ENCODE assay signal across 22 cellular contexts in the genomic region with DNA sequence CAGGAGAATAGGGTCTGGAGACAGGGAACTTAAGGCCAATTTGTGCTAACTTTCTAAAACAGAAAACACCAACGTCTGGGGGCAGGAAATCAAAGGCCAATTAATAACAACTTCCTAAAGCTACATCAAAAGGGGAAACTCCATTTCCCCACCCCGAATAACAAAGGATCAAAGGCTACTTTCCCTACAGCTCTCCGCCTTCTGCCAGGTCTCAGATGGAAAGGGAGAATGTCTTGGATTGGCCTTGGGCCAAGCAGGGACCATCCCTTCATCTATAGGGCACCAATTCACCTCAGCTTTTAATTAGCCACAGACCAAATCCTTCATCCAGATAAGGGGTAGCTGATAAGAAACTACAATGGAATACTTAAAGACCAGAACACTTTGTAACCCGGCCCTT.
A peak's percentile ranks its signal among the peaks of the same experiment; 100 is the strongest.
DNase-seq lines count a peak whose midpoint lies in the region; ATAC-seq and TF ChIP-seq lines count a peak whose summit lies in the region.
"Had no signal": no experiment of that assay in that cellular context is flagged by ENCODE, and none has a peak within 500 bp of the region (broad histone marks: within the 10 kb centered on the region; RNA-seq: fewer than 3 reads in every experiment).

No MANE protein-coding gene starts in this region.

- H3K4me1 Mint-ChIP-seq in endodermal cell (peaks cover 27% of the 10 kb centered on the region), mesothelial cell of epicardium (peaks cover 10% of the 10 kb centered on the region)
- H3K4me1 Mint-ChIP-seq: CD14-positive monocyte; CD4-positive, alpha-beta memory T cell; CD4-positive, CD25-positive, alpha-beta regulatory T cell; CD8-positive, alpha-beta memory T cell had no signal

- H3K4me3 Mint-ChIP-seq in endodermal cell (no peak overlapping the region), mesothelial cell of epicardium (no peak overlapping the region)
- H3K4me3 Mint-ChIP-seq: CD14-positive monocyte; CD4-positive, alpha-beta memory T cell; CD4-positive, CD25-positive, alpha-beta regulatory T cell; CD8-positive, alpha-beta memory T cell had no signal

- no peak overlapping the region for H3K9ac ChIP-seq in endodermal cell (ENCODE audit: extremely low read depth, low read length, poor library complexity, severe bottlenecking)
- H3K9ac ChIP-seq: BLaER1 had no signal

- H3K9me3 ChIP-seq in endodermal cell (ENCODE audit: control insufficient read depth, low read length): peaks cover 8% of the 10 kb centered on the region
- no peaks in the 10 kb centered on the region for H3K9me3 ChIP-seq in upper lobe of left lung
- H3K9me3 ChIP-seq: BE2C had no signal

- H3K4me3 ChIP-seq in endodermal cell (ENCODE audit: low read length): no peak overlapping the region
- no peak overlapping the region for H3K4me3 ChIP-seq in upper lobe of left lung
- H3K4me3 ChIP-seq: BLaER1, GM12878 had no signal

- no peak overlapping the region for H3K27ac Mint-ChIP-seq in endodermal cell
- peak overlapping the region; percentile 19 for H3K27ac Mint-ChIP-seq in mesothelial cell of epicardium
- H3K27ac Mint-ChIP-seq: CD14-positive monocyte; CD4-positive, alpha-beta memory T cell; CD4-positive, CD25-positive, alpha-beta regulatory T cell had no signal

- no peak for TF ChIP-seq POLR2A in upper lobe of left lung (IDR thresholded peaks at IDR 0.05)

- no peaks in the 10 kb centered on the region for H3K27me3 ChIP-seq in endodermal cell (ENCODE audit: control insufficient read depth, insufficient read depth, low read length, poor library complexity, severe bottlenecking)
- H3K27me3 ChIP-seq in upper lobe of left lung: no peaks in the 10 kb centered on the region
- H3K27me3 ChIP-seq: BE2C, BLaER1 had no signal

- H3K27me3 Mint-ChIP-seq in endodermal cell (ENCODE audit: insufficient read depth): peaks cover 1% of the 10 kb centered on the region
- no peaks in the 10 kb centered on the region for H3K27me3 Mint-ChIP-seq in mesothelial cell of epicardium (ENCODE audit: low read depth)
- H3K27me3 Mint-ChIP-seq: CD4-positive, CD25-positive, alpha-beta regulatory T cell had no signal

- ATAC-seq in GM21576 (IDR thresholded peaks at IDR 0.05; ENCODE audit: unreplicated experiment): no peak
- ATAC-seq in upper lobe of left lung (ENCODE audit: low FRiP score in 2 of 2): no peak
- ATAC-seq: GM12878 had no signal

- H3K4me1 ChIP-seq in endodermal cell (ENCODE audit: control insufficient read depth, insufficient read depth, low read length): no peaks in the 10 kb centered on the region
- no peaks in the 10 kb centered on the region for H3K4me1 ChIP-seq in upper lobe of left lung
- H3K4me1 ChIP-seq: BE2C had no signal

- 55 to 73% methylated on average over 1 to 4 of the region's 4 CpGs for WGBS in endodermal cell (ENCODE audit: insufficient coverage in 1 of 2, insufficient read length in 1 of 2), 2 experiments
- 33 to 34% methylated on average over 4 of the region's 4 CpGs for WGBS in upper lobe of left lung, 2 donors

- peak; percentile 79 for DNase-seq in ELF-1 (ENCODE audit: low read depth, low spot score)
- peak; percentile 62 for DNase-seq in SW480 (ENCODE audit: low spot score)
- DNase-seq in endodermal cell: peak; percentile 46
- no peak for DNase-seq in mesothelial cell of epicardium (ENCODE audit: low spot score in 2 of 2, unreplicated experiment in 2 of 2)
- no peak for DNase-seq in middle frontal gyrus (ENCODE audit: extremely low spot score, low spot score)
- no peak for DNase-seq in upper lobe of left lung
- no peak for DNase-seq in NCI-H2029 treated with DMSO at 0.1 percent for 48 hours (lab: John Stamatoyannopoulos, UW)
- DNase-seq: 8988T; ACHN; BE2C; C1 segment of cervical spinal cord; Calu3; CD4-positive, alpha-beta memory T cell; CD4-positive, CD25-positive, alpha-beta regulatory T cell; CD8-positive, alpha-beta memory T cell; COR-L47; DMS79 treated with DMSO at 0.1 percent for 48 hours; GDM1 had no signal

- TF ChIP-seq CTCF in endodermal cell (conservative IDR thresholded peaks at IDR 0.05) (no peak), mesothelial cell of epicardium (IDR thresholded peaks at IDR 0.05; ENCODE audit: unreplicated experiment) (no peak), upper lobe of left lung (IDR thresholded peaks at IDR 0.05) (no peak)

- no peaks in the 10 kb centered on the region for H3K36me3 ChIP-seq in endodermal cell (ENCODE audit: control insufficient read depth, insufficient read depth, low read length)
- H3K36me3 ChIP-seq in upper lobe of left lung: no peaks in the 10 kb centered on the region
- H3K36me3 ChIP-seq: BE2C, BLaER1 had no signal

- H3K9me3 Mint-ChIP-seq in endodermal cell: peaks cover 12% of the 10 kb centered on the region
- peaks cover 9% of the 10 kb centered on the region for H3K9me3 Mint-ChIP-seq in mesothelial cell of epicardium

- H3K36me3 Mint-ChIP-seq in endodermal cell (ENCODE audit: low read depth) (no peaks in the 10 kb centered on the region), mesothelial cell of epicardium (peaks cover 3% of the 10 kb centered on the region)
- H3K36me3 Mint-ChIP-seq: CD14-positive monocyte; CD4-positive, alpha-beta memory T cell; CD4-positive, CD25-positive, alpha-beta regulatory T cell; CD8-positive, alpha-beta memory T cell had no signal

- no peak overlapping the region for H3K27ac ChIP-seq in endodermal cell (ENCODE audit: low read depth, low read length)
- no peak overlapping the region for H3K27ac ChIP-seq in upper lobe of left lung
- H3K27ac ChIP-seq: BLaER1 had no signal

- no peak for TF ChIP-seq EP300 in upper lobe of left lung (IDR thresholded peaks at IDR 0.05)

Comparison
In these comparisons a context has a peak if more than half of its experiments do, and no peak if none do; other contexts are left out.
1. DNase-seq: peak in ELF-1 (single experiment), SW480 (single experiment) and endodermal cell (single experiment); none in mesothelial cell of epicardium (0 of 2), middle frontal gyrus (single experiment), upper lobe of left lung (0 of 2) and NCI-H2029 treated with DMSO at 0.1 percent for 48 hours (single experiment).